Comparison of ENCODE assay signal across 24 cellular contexts in the genomic region with DNA sequence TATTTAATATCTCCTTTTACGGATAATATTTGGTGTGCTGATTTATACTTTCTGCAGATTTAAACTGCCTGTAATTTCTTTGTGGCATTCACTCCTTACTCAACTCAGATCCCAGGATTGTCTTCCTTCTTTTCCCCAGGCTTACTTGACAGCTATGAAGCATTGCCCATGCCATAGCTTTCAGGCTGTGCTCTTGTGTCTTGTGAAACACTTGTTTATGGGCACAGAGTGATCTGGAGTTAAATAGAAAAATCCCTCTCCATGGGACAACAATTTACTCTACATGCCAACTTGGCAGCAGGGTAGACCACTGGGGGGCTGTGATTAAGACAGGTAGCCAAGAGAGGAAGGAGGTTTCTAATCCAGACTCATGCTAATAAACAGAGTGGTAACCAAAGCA. TPM values are rescaled to one million over a fixed set of nuclear protein-coding genes. Genes with fewer than 3 reads are reported as not detected.
DNase-seq lines count a peak whose midpoint lies in the region; ATAC-seq and TF ChIP-seq lines count a peak whose summit lies in the region.
"Had no signal": no experiment of that assay in that cellular context is flagged by ENCODE, and none has a peak within 500 bp of the region (broad histone marks: within the 10 kb centered on the region; RNA-seq: fewer than 3 reads in every experiment).

No MANE protein-coding gene starts in this region.

- CTCF ChIA-PET in PC-9 (lab: Charles Lee), result no interaction called here

- BruUV-seq in PC-9 (replicated peaks; lab: Mats Ljungman, UMichigan), result no TSS peak

- peaks cover 56% of the 10 kb centered on the region for H3K79me2 ChIP-seq in PC-9 (ENCODE audit: low read depth)

- DNase-seq in PC-9 (no peak), right cardiac atrium (no peak), RPMI8226 (no peak), colonic mucosa (no peak)
- no peak for DNase-seq in activated CD8-positive, alpha-beta memory T cell treated with anti-CD3 and anti-CD28 coated beads for 24 hours
- DNase-seq: activated CD4-positive, alpha-beta T cell treated with anti-CD3 and anti-CD28 coated beads for 1 hour; activated CD8-positive, alpha-beta T cell treated with anti-CD3 and anti-CD28 coated beads for 36 hours; central memory CD4-positive, alpha-beta T cell; GOT3; HFFc6; KBM-7; kidney glomerular epithelial cell; MM.1S; NCI-H2081 treated with DMSO at 0.1 percent for 48 hours; NCI-H226; NCI-H748 treated with DMSO at 0.1 percent for 48 hours; SK-N-SH; stimulated activated CD4-positive, alpha-beta T cell treated with anti-CD3 and anti-CD28 coated beads, Interleukin-2, amount 100 ng/mL, for 24 hours; upper lobe of right lung had no signal

- H3K9me3 ChIP-seq in PC-9 (ENCODE audit: insufficient read depth, low read depth) (no peaks in the 10 kb centered on the region), right cardiac atrium (ENCODE audit: control insufficient read depth, low read length) (no peaks in the 10 kb centered on the region), skeletal muscle tissue (ENCODE audit: control insufficient read depth in 3 of 3, low read length in 3 of 3) (no peaks in the 10 kb centered on the region), colonic mucosa (no peaks in the 10 kb centered on the region)
- H3K9me3 ChIP-seq: ascending aorta, SK-N-SH, upper lobe of right lung had no signal

- ATAC-seq in right cardiac atrium, result peak in 1 of 2 donors; percentile 30
- ATAC-seq: activated CD8-positive, alpha-beta T cell treated with anti-CD3 and anti-CD28 coated beads for 36 hours; upper lobe of right lung had no signal

- H3K4me1 ChIP-seq in PC-9 (replicated peaks; ENCODE audit: insufficient read depth), result peaks cover 44% of the 10 kb centered on the region
- H3K4me1 ChIP-seq in right cardiac atrium (ENCODE audit: control insufficient read depth, insufficient read depth, low read length), result peaks cover 2% of the 10 kb centered on the region
- peaks cover 24 to 34% (median 26%) of the 10 kb centered on the region in 3 donors for H3K4me1 ChIP-seq in skeletal muscle tissue (ENCODE audit: control insufficient read depth in 3 of 3, insufficient read depth in 3 of 3, low read length in 3 of 3)
- no peaks in the 10 kb centered on the region for H3K4me1 ChIP-seq in colonic mucosa

- WGBS in right cardiac atrium, result 94% methylated on average over 1 of the region's 1 CpG

- TF ChIP-seq CTCF in PC-9 (conservative IDR thresholded peaks at IDR 0.05) (no peak), colonic mucosa (IDR thresholded peaks at IDR 0.05) (no peak)

- no peak overlapping the region for H3K4me2 ChIP-seq in PC-9
- H3K4me2 ChIP-seq: smooth muscle cell had no signal

- H3K9ac ChIP-seq in skeletal muscle tissue (ENCODE audit: low read depth in 1 of 3, low read length in 3 of 3) (peak overlapping the region in 2 of 3 donors; percentile 40 to 45), colonic mucosa (ENCODE audit: low read depth in 2 of 2, low read length in 2 of 2) (no peak overlapping the region)
- H3K9ac ChIP-seq: SK-N-SH had no signal

- POLR2A ChIA-PET in PC-9 (lab: Charles Lee; ENCODE audit: unreplicated experiment), result no interaction called here

- intact Hi-C loops in PC-9 (cut with micrococcal nuclease; ENCODE audit: unreplicated experiment), result no loop called here
- intact Hi-C loops in right cardiac atrium (cut with DNase I), result loop anchor here in 1 of 4 donors (10.0 kb wide), 1 partner anchor 51 kb away; no protein-coding TSS in a partner anchor
- intact Hi-C loops in colonic mucosa (cut with DNase I), result no loop called here

- H3K27ac ChIP-seq in PC-9, result peak overlapping the region; percentile 20; the same call in 1 of the 2 replicates
- peak overlapping the region; percentile 65 for H3K27ac ChIP-seq in cingulate gyrus (ENCODE audit: low read depth, low read length)
- peak overlapping the region; percentile 81 for H3K27ac ChIP-seq in right cardiac atrium (ENCODE audit: low read length)
- peak overlapping the region; percentile 90 for H3K27ac ChIP-seq in skeletal muscle tissue (ENCODE audit: low read depth, low read length)
- H3K27ac ChIP-seq in colonic mucosa, result no peak overlapping the region
- H3K27ac ChIP-seq: ascending aorta, RWPE1, upper lobe of right lung had no signal

- no peaks in the 10 kb centered on the region for H4K20me1 ChIP-seq in PC-9 (ENCODE audit: insufficient read depth)

- no peaks in the 10 kb centered on the region for H3K9me2 ChIP-seq in PC-9 (ENCODE audit: insufficient read depth)
- H3K9me2 ChIP-seq: SK-N-SH had no signal

- H3F3A ChIP-seq in PC-9 (ENCODE audit: insufficient read depth, low read depth), result peaks cover 20% of the 10 kb centered on the region

- H2AFZ ChIP-seq in PC-9, result no peak overlapping the region

- H3K4me3 ChIP-seq in PC-9, result no peak overlapping the region
- no peak overlapping the region for H3K4me3 ChIP-seq in right cardiac atrium (ENCODE audit: low read length)
- H3K4me3 ChIP-seq in skeletal muscle tissue (ENCODE audit: low read length in 3 of 3), result peak overlapping the region in 1 of 3 donors; percentile 22
- H3K4me3 ChIP-seq in colonic mucosa, result no peak overlapping the region
- H3K4me3 ChIP-seq: ascending aorta, smooth muscle cell, upper lobe of right lung had no signal

- H3K27me3 ChIP-seq in PC-9 (ENCODE audit: insufficient read depth, low read depth) (no peaks in the 10 kb centered on the region), right cardiac atrium (ENCODE audit: control insufficient read depth, insufficient read depth) (no peaks in the 10 kb centered on the region), skeletal muscle tissue (ENCODE audit: control insufficient read depth in 3 of 3, insufficient read depth in 3 of 3, low read length in 3 of 3) (no peaks in the 10 kb centered on the region), colonic mucosa (no peaks in the 10 kb centered on the region)
- H3K27me3 ChIP-seq: ascending aorta, upper lobe of right lung had no signal

- no peaks in the 10 kb centered on the region for H3K36me3 ChIP-seq in PC-9 (ENCODE audit: low read depth)
- H3K36me3 ChIP-seq in skeletal muscle tissue (ENCODE audit: control insufficient read depth in 3 of 3, insufficient read depth in 3 of 3, low read length in 3 of 3), result no peaks in the 10 kb centered on the region
- no peaks in the 10 kb centered on the region for H3K36me3 ChIP-seq in colonic mucosa
- H3K36me3 ChIP-seq: ascending aorta, upper lobe of right lung had no signal

RNA-seq across cellular contexts. Expression of gene PPP1R12B, which starts 57.4 kb away (rescaled TPM):
- 33.3 and 35.8 TPM in 2 replicates for total RNA-seq in PC-9 (2021)
- total RNA-seq in right cardiac atrium, result 100 to 1,000 TPM; 574 to 741 (median 606) TPM
- polyA plus RNA-seq in right cardiac atrium, result 182 TPM
- 73.6 TPM for total RNA-seq in skeletal muscle tissue
- total RNA-seq in colonic mucosa, result 100 to 1,000 TPM in 1 of 2 donors, 10 to 100 TPM in 1; 41.1 to 125 TPM

Comparison
In these comparisons a context has a peak if more than half of its experiments do, and no peak if none do; other contexts are left out.
1. H3K9ac ChIP-seq: peak in skeletal muscle tissue (2 of 3); none in colonic mucosa (0 of 2).